ENCODE assay signal across 20 cellular contexts in genomic region chr2:26782876-26783704, GRCh38. TPM values are rescaled to one million over a fixed set of nuclear protein-coding genes. Genes with fewer than 3 reads are reported as not detected.
DNase-seq lines count a peak whose midpoint lies in the region; ATAC-seq, FAIRE-seq and TF ChIP-seq lines count a peak whose summit lies in the region.
"Had no signal": no experiment of that assay in that cellular context is flagged by ENCODE, and none has a peak within 500 bp of the region (broad histone marks: within the 10 kb centered on the region; RNA-seq: fewer than 3 reads in every experiment).

No MANE protein-coding gene starts in this region.

- TF ChIP-seq CTCF in HepG2 (CRISPR knock-in tag; IDR thresholded peaks at IDR 0.05) (no peak), right lobe of liver (IDR thresholded peaks at IDR 0.05) (no peak), K562 (IDR thresholded peaks at IDR 0.05 in 2 of 3, conservative IDR thresholded peaks at IDR 0.05 in 1 of 3; ENCODE audit: insufficient read depth in 2 of 3, low read depth in 1 of 3, low read length in 3 of 3) (no peak), neural crest cell (conservative IDR thresholded peaks at IDR 0.05) (no peak), body of pancreas (IDR thresholded peaks at IDR 0.05) (no peak)

- BruUV-seq in HepG2 (replicated peaks; lab: Mats Ljungman, UMichigan), result no TSS peak
- no TSS peak for BruUV-seq in K562 (replicated peaks; lab: Mats Ljungman, UMichigan)

- H3K27ac ChIP-seq in HepG2 (ENCODE audit: extremely low read length, insufficient read depth, low read length), result no peak overlapping the region
- no peak overlapping the region for H3K27ac ChIP-seq in right lobe of liver
- no peak overlapping the region for H3K27ac ChIP-seq in K562 (ENCODE audit: extremely low read depth, low read depth, low read length)
- H3K27ac ChIP-seq in body of pancreas, result no peak overlapping the region
- H3K27ac ChIP-seq: KMS-11, SJSA1 had no signal

- H3K27me3 Mint-ChIP-seq in neural crest cell (ENCODE audit: low read depth), result no peaks in the 10 kb centered on the region

- TF ChIP-seq POLR2A in HepG2 (IDR thresholded peaks at IDR 0.05; ENCODE audit: insufficient read depth in 1 of 2, low read depth in 2 of 2, low read length in 2 of 2), result no peak
- TF ChIP-seq POLR2A in right lobe of liver (IDR thresholded peaks at IDR 0.05), result no peak
- no peak; the same call in 1 of the 2 replicates for TF ChIP-seq POLR2A in K562 (conservative IDR thresholded peaks at IDR 0.05)
- no peak for TF ChIP-seq POLR2A in body of pancreas (IDR thresholded peaks at IDR 0.05)

- TF ChIP-seq EP300 in HepG2 (IDR thresholded peaks at IDR 0.05; ENCODE audit: low read depth in 2 of 2, low read length in 2 of 2), result no peak
- no peak for TF ChIP-seq EP300 in HepG2 (CRISPR knock-in tag; IDR thresholded peaks at IDR 0.05; ENCODE audit: borderline replicate concordance)
- TF ChIP-seq EP300 in K562 (IDR thresholded peaks at IDR 0.05; ENCODE audit: low read length), result no peak

- H2AFZ ChIP-seq in HepG2 (ENCODE audit: low read length), result no peak overlapping the region
- H2AFZ ChIP-seq in K562 (ENCODE audit: low read depth, low read length), result no peak overlapping the region

- H3K9me1 ChIP-seq in K562 (ENCODE audit: control insufficient read depth, insufficient read depth, low read length), result no peaks in the 10 kb centered on the region

- H3K4me2 ChIP-seq in HepG2 (ENCODE audit: low read depth, low read length) (no peak overlapping the region), K562 (ENCODE audit: insufficient read depth, low read length) (no peak overlapping the region)
- H3K4me2 ChIP-seq: KMS-11 had no signal

- H3K27me3 ChIP-seq in HepG2 (ENCODE audit: control insufficient read depth in 1 of 2, insufficient read depth in 2 of 2, low read length in 2 of 2) (no peaks in the 10 kb centered on the region; a peak in 1 of 5 replicates), right lobe of liver (no peaks in the 10 kb centered on the region), K562 (ENCODE audit: control insufficient read depth in 2 of 2, insufficient read depth in 2 of 2, low read length in 2 of 2) (no peaks in the 10 kb centered on the region), body of pancreas (peaks cover 0 to 4% of the 10 kb centered on the region in 2 donors)
- H3K27me3 ChIP-seq: BE2C, SJSA1 had no signal

- CTCF ChIA-PET in HepG2 (lab: Yijun Ruan, JAX; ENCODE audit: low intra/inter-chr PET ratio, low total read pairs), result no interaction called here
- CTCF ChIA-PET in K562 (lab: Yijun Ruan, JAX; ENCODE audit: low intra/inter-chr PET ratio), result no interaction called here

- H3K4me3 ChIP-seq in HepG2 (replicated peaks in 1 of 3; ENCODE audit: insufficient read depth in 1 of 3, low read depth in 2 of 3, low read length in 3 of 3) (no peak overlapping the region), right lobe of liver (no peak overlapping the region), K562 (no peak overlapping the region), body of pancreas (no peak overlapping the region)
- H3K4me3 ChIP-seq: SJSA1 had no signal

- peaks cover 3% of the 10 kb centered on the region for H3K36me3 Mint-ChIP-seq in neural crest cell (ENCODE audit: low read depth)

- H3K4me1 ChIP-seq in HepG2 (ENCODE audit: insufficient read depth, low read length) (peaks cover 34% of the 10 kb centered on the region), right lobe of liver (peaks cover 0 to 4% (median 0%) of the 10 kb centered on the region in 4 donors), K562 (replicated peaks in 1 of 2; ENCODE audit: control insufficient read depth in 2 of 2, insufficient read depth in 2 of 2, low read length in 2 of 2) (peaks cover 9 to 24% of the 10 kb centered on the region in 2 experiments; a peak in 4 of 5 replicates), body of pancreas (peaks cover 15% of the 10 kb centered on the region)
- H3K4me1 ChIP-seq: BE2C had no signal

- 81% methylated on average over 12 of the region's 12 CpGs for WGBS in HepG2 (ENCODE audit: low lambda C conversion rate)
- 83% methylated on average over 11 of the region's 12 CpGs for WGBS in right lobe of liver (ENCODE audit: insufficient coverage, low coverage, low lambda C conversion rate, missing lambda C conversion rate)
- WGBS in K562 (ENCODE audit: insufficient coverage, low coverage, missing lambda C conversion rate), result 80% methylated on average over 12 of the region's 12 CpGs
- WGBS in body of pancreas, 2 donors, result 84% methylated on average over 12 of the region's 12 CpGs

- no peak for ATAC-seq in HepG2
- ATAC-seq in right lobe of liver, result no peak
- no peak for ATAC-seq in K562
- no peak for ATAC-seq in body of pancreas
- ATAC-seq: Right ventricle myocardium inferior had no signal

- H3K4me3 Mint-ChIP-seq in neural crest cell, result peak overlapping the region; percentile 36

- peaks cover 3% of the 10 kb centered on the region for H3K9me3 Mint-ChIP-seq in neural crest cell

- H3K4me1 Mint-ChIP-seq in neural crest cell, result peaks cover 24% of the 10 kb centered on the region

- intact Hi-C loops in HepG2 (cut with micrococcal nuclease; ENCODE audit: unreplicated experiment) (no loop called here), right lobe of liver (cut with DNase I) (no loop called here), K562 (cut with micrococcal nuclease) (no loop called here), body of pancreas (cut with DNase I) (no loop called here)

- in situ Hi-C loops in HepG2 (cut with HindIII; ENCODE audit: extremely low pct_ligation_motif_present, low pct_unique_long_range_greater_than_20kb) (no loop called here), K562 (cut with MboI) (no loop called here)

- TF ChIP-seq RAD21 in HepG2 (CRISPR knock-in tag; IDR thresholded peaks at IDR 0.05) (no peak), K562 (CRISPR knock-in tag; conservative IDR thresholded peaks at IDR 0.05 in 1 of 2, IDR thresholded peaks at IDR 0.05 in 1 of 2) (no peak)

- H3K79me2 ChIP-seq in HepG2 (ENCODE audit: insufficient read depth, low read length) (peaks cover 19% of the 10 kb centered on the region), K562 (ENCODE audit: control insufficient read depth, insufficient read depth, low read length) (peaks cover 22% of the 10 kb centered on the region)

- peaks cover 2 to 20% of the 10 kb centered on the region in 2 experiments; a peak in 4 of 5 replicates for H3K36me3 ChIP-seq in HepG2 (replicated peaks in 1 of 2; ENCODE audit: control insufficient read depth in 1 of 2, insufficient read depth in 2 of 2, low read length in 2 of 2)
- peaks cover 0 to 26% (median 12%) of the 10 kb centered on the region in 4 donors for H3K36me3 ChIP-seq in right lobe of liver
- H3K36me3 ChIP-seq in K562 (ENCODE audit: control insufficient read depth, insufficient read depth, low read length), result peaks cover 39% of the 10 kb centered on the region; the same call in 2 of the 3 replicates
- H3K36me3 ChIP-seq in body of pancreas (replicated peaks in 1 of 2; ENCODE audit: insufficient read depth in 1 of 2, low read depth in 2 of 2), result peaks cover 3 to 14% of the 10 kb centered on the region in 2 donors

- POLR2A ChIA-PET in HepG2 (lab: Yijun Ruan, JAX), result interaction anchor here (0.8 to 1.1 kb wide), 3 partner anchors 16 to 95 kb away, joined by 3 to 4 read pairs (median 4); partner anchors contain the start of gene SLC35F6
- POLR2A ChIA-PET in K562 (lab: Yijun Ruan, JAX), result interaction anchor here (2.2 kb wide), 1 partner anchor 11 kb away, joined by 18 read pairs; no protein-coding TSS in a partner anchor

- peak; percentile 65 for DNase-seq in HepG2 (ENCODE audit: low spot score)
- no peak for DNase-seq in right lobe of liver
- no peak for DNase-seq in K562 (ENCODE audit: extremely low read depth in 1 of 4, low spot score in 3 of 4)
- DNase-seq in neural crest cell (ENCODE audit: low read depth, low spot score), result no peak
- DNase-seq in body of pancreas, result no peak
- no peak for DNase-seq in cerebellar nuclear complex (lab: John Stamatoyannopoulos, UW)
- DNase-seq in KG1 (lab: John Stamatoyannopoulos, UW), result no peak
- DNase-seq: BE2C, DMS79 treated with DMSO at 0.1 percent for 48 hours, NCI-H1105 treated with DMSO at 0.1 percent for 48 hours, NCI-H1694, NCI-H2081, NCI-H2171 treated with DMSO at 0.1 percent for 48 hours, NCI-H524 treated with DMSO at 0.1 percent for 48 hours had no signal

- FAIRE-seq in HepG2 (lab: Jason Lieb, UNC) (no peak), K562 (lab: Jason Lieb, UNC) (no peak)
- FAIRE-seq: A204.1, H54, RCC 7860 had no signal

- H3K9ac ChIP-seq in HepG2 (ENCODE audit: insufficient read depth, low read depth, low read length), result no peak overlapping the region
- H3K9ac ChIP-seq in K562 (ENCODE audit: insufficient read depth in 1 of 2, low read depth in 2 of 2, low read length in 2 of 2), result no peak overlapping the region
- H3K9ac ChIP-seq: KMS-11 had no signal

- H3K9me3 ChIP-seq in HepG2 (ENCODE audit: low read length) (no peaks in the 10 kb centered on the region), right lobe of liver (no peaks in the 10 kb centered on the region), K562 (replicated peaks; ENCODE audit: control insufficient read depth, insufficient read depth, low read depth, low read length) (no peaks in the 10 kb centered on the region), body of pancreas (no peaks in the 10 kb centered on the region)
- H3K9me3 ChIP-seq: BE2C, SJSA1 had no signal

- no peaks in the 10 kb centered on the region for H4K20me1 ChIP-seq in HepG2 (ENCODE audit: insufficient read depth, low read length)
- H4K20me1 ChIP-seq in K562 (replicated peaks; ENCODE audit: control insufficient read depth, insufficient read depth, low read length), result no peaks in the 10 kb centered on the region

- no peak overlapping the region for H3K27ac Mint-ChIP-seq in neural crest cell (ENCODE audit: unreplicated experiment)

RNA-seq across cellular contexts. Expression of gene CENPA, which starts 2.8 kb away (rescaled TPM):
- total RNA-seq in HepG2 (2016; rRNA removed; fragmentation: Illumina TruSeq; extraction: Trizol), result 38.5 and 45.8 TPM in 2 replicates
- total RNA-seq in HepG2 (2016; cell fraction: cytosol; rRNA removed; fragmentation: Illumina TruSeq; extraction: Trizol; ENCODE audit: low read depth), result 27.1 and 37.2 TPM in 2 replicates
- total RNA-seq in HepG2 (2016; cell fraction: insoluble cytoplasmic fraction; rRNA removed; fragmentation: Illumina TruSeq; extraction: Trizol), result 39.2 and 39.7 TPM in 2 replicates
- 50.6 and 55.2 TPM in 2 replicates for total RNA-seq in HepG2 (2016; cell fraction: membrane; rRNA removed; fragmentation: Illumina TruSeq; extraction: Trizol)
- total RNA-seq in HepG2 (2016; cell fraction: nucleus; rRNA removed; fragmentation: Illumina TruSeq; extraction: Trizol), result 16.6 and 16.9 TPM in 2 replicates
- polyA plus RNA-seq in HepG2 (2011; rRNA removed), result 19.6 and 28.5 TPM in 2 replicates
- polyA plus RNA-seq in HepG2 (2011; cell fraction: cytosol; rRNA removed), result 18.7 and 25.1 TPM in 2 replicates
- 8.8 and 11.8 TPM in 2 replicates for polyA plus RNA-seq in HepG2 (2011; cell fraction: nucleus; rRNA removed)
- polyA plus RNA-seq in HepG2 (2012), result 10.6 and 18.8 TPM in 2 replicates
- polyA plus RNA-seq in HepG2 (2016; cell fraction: cytosol; fragmentation: Illumina TruSeq; extraction: Trizol; ENCODE audit: low read depth), result 28.0 and 40.7 TPM in 2 replicates
- 52.5 and 56.7 TPM in 2 replicates for polyA plus RNA-seq in HepG2 (2016; cell fraction: insoluble cytoplasmic fraction; fragmentation: Illumina TruSeq; extraction: Trizol; ENCODE audit: low read depth)
- 39.4 and 51.0 TPM in 2 replicates for polyA plus RNA-seq in HepG2 (2016; cell fraction: membrane; fragmentation: Illumina TruSeq; extraction: Trizol; ENCODE audit: low read depth)
- polyA plus RNA-seq in HepG2 (2016; cell fraction: nucleus; fragmentation: Illumina TruSeq; extraction: Trizol; ENCODE audit: insufficient read depth, low read depth), result 36.5 and 39.2 TPM in 2 replicates
- 18.6 and 61.4 TPM in 2 replicates for polyA minus RNA-seq in HepG2 (2011; rRNA and poly(A)+ RNA removed; ENCODE audit: low replicate concordance)
- polyA minus RNA-seq in HepG2 (2011; cell fraction: cytosol; rRNA and poly(A)+ RNA removed), result 6.7 and 8.0 TPM in 2 replicates
- 9.1 and 11.3 TPM in 2 replicates for polyA minus RNA-seq in HepG2 (2011; cell fraction: nucleus; rRNA and poly(A)+ RNA removed)
- total RNA-seq in right lobe of liver, result 1 to 10 TPM in 1 of 6 experiments, under 1 TPM in 4, not detected in 1; 0.18 to 1.3 (median 0.56) TPM
- total RNA-seq in K562 (2011; cell fraction: chromatin; rRNA removed; ENCODE audit: low replicate concordance), result 31.6 and 48.8 TPM in 2 replicates
- 18.2 and 18.7 TPM in 2 replicates for total RNA-seq in K562 (2011; cell fraction: nucleolus; rRNA removed)
- total RNA-seq in K562 (2011; cell fraction: nucleoplasm; rRNA removed), result 30.9 and 35.8 TPM in 2 replicates
- total RNA-seq in K562 (2014; rRNA removed), result 32.1 and 40.9 TPM in 2 replicates
- 48.8 and 49.6 TPM in 2 replicates for total RNA-seq in K562 (2014; rRNA removed; fragmentation: Illumina TruSeq; extraction: Trizol)
- 40.8 and 44.7 TPM in 2 replicates for total RNA-seq in K562 (2015; rRNA removed; fragmentation: Illumina TruSeq; extraction: Trizol)
- 45.6 and 51.7 TPM in 2 replicates for total RNA-seq in K562 (2021)
- polyA plus RNA-seq in K562 (2011; rRNA removed), result 54.2 and 61.7 TPM in 2 replicates
- polyA plus RNA-seq in K562 (2011; cell fraction: cytosol; rRNA removed), result 43.0 and 48.2 TPM in 2 replicates
- polyA plus RNA-seq in K562 (2011; cell fraction: nucleus; rRNA removed), result 35.5 and 42.4 TPM in 2 replicates
- polyA plus RNA-seq in K562 (2012), result 30.2 and 32.1 TPM in 2 replicates
- polyA plus RNA-seq in K562 (2014; fragmentation: Illumina TruSeq; extraction: Trizol), result 53.4 and 60.1 TPM in 2 replicates
- polyA plus RNA-seq in K562 (2014; fragmentation: Nextera tagmentation; extraction: Ambion mirVana), result 10 to 100 TPM; 11.3 to 13.4 TPM
- 43.6 and 46.2 TPM in 2 replicates for polyA plus RNA-seq in K562 (2014; rRNA removed)
- polyA minus RNA-seq in K562 (2011; rRNA and poly(A)+ RNA removed), result 25.6 and 28.3 TPM in 2 replicates
- polyA minus RNA-seq in K562 (2011; cell fraction: cytosol; rRNA and poly(A)+ RNA removed), result 17.7 and 17.8 TPM in 2 replicates
- 9.8 and 11.0 TPM in 2 replicates for polyA minus RNA-seq in K562 (2011; cell fraction: nucleus; rRNA and poly(A)+ RNA removed)
- total RNA-seq in neural crest cell, result 34.5 and 35.1 TPM in 2 replicates
- total RNA-seq in body of pancreas, result not detected

RNA-seq across cellular contexts. Expression of gene SLC35F6, which starts 19.0 kb away (rescaled TPM):
- total RNA-seq in HepG2 (2016; rRNA removed; fragmentation: Illumina TruSeq; extraction: Trizol), result 11.8 and 21.2 TPM in 2 replicates
- total RNA-seq in HepG2 (2016; cell fraction: cytosol; rRNA removed; fragmentation: Illumina TruSeq; extraction: Trizol; ENCODE audit: low read depth), result 3.5 and 3.7 TPM in 2 replicates
- total RNA-seq in HepG2 (2016; cell fraction: insoluble cytoplasmic fraction; rRNA removed; fragmentation: Illumina TruSeq; extraction: Trizol), result 9.9 and 20.3 TPM in 2 replicates
- total RNA-seq in HepG2 (2016; cell fraction: membrane; rRNA removed; fragmentation: Illumina TruSeq; extraction: Trizol), result 14.2 and 15.5 TPM in 2 replicates
- 19.3 and 24.0 TPM in 2 replicates for total RNA-seq in HepG2 (2016; cell fraction: nucleus; rRNA removed; fragmentation: Illumina TruSeq; extraction: Trizol)
- polyA plus RNA-seq in HepG2 (2011; rRNA removed), result 15.2 and 19.2 TPM in 2 replicates
- 16.7 and 16.8 TPM in 2 replicates for polyA plus RNA-seq in HepG2 (2011; cell fraction: cytosol; rRNA removed)
- 12.0 and 12.7 TPM in 2 replicates for polyA plus RNA-seq in HepG2 (2011; cell fraction: nucleus; rRNA removed)
- polyA plus RNA-seq in HepG2 (2012), result 7.1 and 9.5 TPM in 2 replicates
- 2.7 and 3.6 TPM in 2 replicates for polyA plus RNA-seq in HepG2 (2016; cell fraction: cytosol; fragmentation: Illumina TruSeq; extraction: Trizol; ENCODE audit: low read depth)
- polyA plus RNA-seq in HepG2 (2016; cell fraction: insoluble cytoplasmic fraction; fragmentation: Illumina TruSeq; extraction: Trizol; ENCODE audit: low read depth), result 7.6 and 11.6 TPM in 2 replicates
- polyA plus RNA-seq in HepG2 (2016; cell fraction: membrane; fragmentation: Illumina TruSeq; extraction: Trizol; ENCODE audit: low read depth), result 8.6 and 8.7 TPM in 2 replicates
- 26.2 and 26.3 TPM in 2 replicates for polyA plus RNA-seq in HepG2 (2016; cell fraction: nucleus; fragmentation: Illumina TruSeq; extraction: Trizol; ENCODE audit: insufficient read depth, low read depth)
- polyA minus RNA-seq in HepG2 (2011; rRNA and poly(A)+ RNA removed; ENCODE audit: low replicate concordance), result 75.6 and 115 TPM in 2 replicates
- 19.2 and 22.7 TPM in 2 replicates for polyA minus RNA-seq in HepG2 (2011; cell fraction: cytosol; rRNA and poly(A)+ RNA removed)
- polyA minus RNA-seq in HepG2 (2011; cell fraction: nucleus; rRNA and poly(A)+ RNA removed), result 13.9 and 16.2 TPM in 2 replicates
- total RNA-seq in right lobe of liver, result 10 to 100 TPM; 14.2 to 73.9 (median 27.2) TPM
- 21.5 and 40.8 TPM in 2 replicates for total RNA-seq in K562 (2011; cell fraction: chromatin; rRNA removed; ENCODE audit: low replicate concordance)
- 40.7 and 47.7 TPM in 2 replicates for total RNA-seq in K562 (2011; cell fraction: nucleolus; rRNA removed)
- 48.1 and 75.0 TPM in 2 replicates for total RNA-seq in K562 (2011; cell fraction: nucleoplasm; rRNA removed)
- total RNA-seq in K562 (2014; rRNA removed), result 22.9 and 31.9 TPM in 2 replicates
- total RNA-seq in K562 (2014; rRNA removed; fragmentation: Illumina TruSeq; extraction: Trizol), result 21.9 and 22.2 TPM in 2 replicates
- 28.1 and 29.4 TPM in 2 replicates for total RNA-seq in K562 (2015; rRNA removed; fragmentation: Illumina TruSeq; extraction: Trizol)
- total RNA-seq in K562 (2021), result 37.4 and 42.8 TPM in 2 replicates
- 11.9 and 16.7 TPM in 2 replicates for polyA plus RNA-seq in K562 (2011; rRNA removed)
- polyA plus RNA-seq in K562 (2011; cell fraction: cytosol; rRNA removed), result 18.3 and 30.0 TPM in 2 replicates
- 5.5 and 8.8 TPM in 2 replicates for polyA plus RNA-seq in K562 (2011; cell fraction: nucleus; rRNA removed)
- 17.4 and 33.3 TPM in 2 replicates for polyA plus RNA-seq in K562 (2012)
- 22.5 and 23.4 TPM in 2 replicates for polyA plus RNA-seq in K562 (2014; fragmentation: Illumina TruSeq; extraction: Trizol)
- 10 to 100 TPM; 19.3 to 47.3 TPM for polyA plus RNA-seq in K562 (2014; fragmentation: Nextera tagmentation; extraction: Ambion mirVana)
- polyA plus RNA-seq in K562 (2014; rRNA removed), result 18.8 and 20.9 TPM in 2 replicates
- polyA minus RNA-seq in K562 (2011; rRNA and poly(A)+ RNA removed), result 18.6 and 24.3 TPM in 2 replicates
- 23.3 and 30.5 TPM in 2 replicates for polyA minus RNA-seq in K562 (2011; cell fraction: cytosol; rRNA and poly(A)+ RNA removed)
- 6.7 and 9.3 TPM in 2 replicates for polyA minus RNA-seq in K562 (2011; cell fraction: nucleus; rRNA and poly(A)+ RNA removed)
- total RNA-seq in neural crest cell, result 28.9 and 30.6 TPM in 2 replicates
- total RNA-seq in body of pancreas, result 10 to 100 TPM; 17.8 to 21.8 TPM

Comparison
In these comparisons a context has a peak if more than half of its experiments do, and no peak if none do; other contexts are left out.
1. RNA of gene CENPA, which starts 2.8 kb away (total RNA-seq): 18.2 to 51.7 TPM in K562, 16.6 to 55.2 TPM in HepG2 and 34.5 to 35.1 TPM in neural crest cell; 0.18 to 1.3 TPM in right lobe of liver and not detected in body of pancreas; every median in the first group is over 4 times any median in the second.
2. Of the 241 proteins assayed by ChIP-seq in both HepG2 and K562: peak only in HepG2: NFYB and ZNF780A; only in K562: POLR2AphosphoS2 and POLR2AphosphoS5; in both: CEBPB and PRDM10; in neither: 232; mixed calls (peak in some experiments, not most) for 3.